Comparison of ENCODE assay signal across 8 cellular contexts in the genomic region with DNA sequence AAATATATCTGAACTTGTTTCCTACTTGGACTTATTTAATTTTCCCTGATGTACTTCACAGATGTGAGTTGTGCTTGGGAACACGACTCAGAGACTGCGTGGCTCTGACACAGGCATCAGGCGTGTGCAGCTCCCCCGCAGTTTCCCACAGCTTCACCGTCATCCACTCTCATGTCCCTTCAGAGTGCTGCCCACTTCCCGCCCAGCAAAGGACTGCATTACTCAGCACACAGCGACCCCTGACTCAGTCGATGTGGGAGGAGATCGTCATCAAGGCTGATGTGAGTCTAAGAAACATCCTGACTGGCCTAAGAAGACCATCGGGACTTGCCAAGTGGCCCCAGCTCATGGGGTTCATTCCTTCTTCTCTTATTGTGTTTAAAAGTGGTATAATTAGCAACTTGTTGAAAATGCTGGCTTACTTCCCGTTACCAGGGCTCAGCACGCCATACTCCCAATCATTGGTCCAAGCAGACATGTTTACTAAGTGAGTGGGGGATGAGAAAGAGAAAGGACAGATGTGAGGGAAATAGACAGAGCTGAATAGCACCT.
DNase-seq lines count a peak whose midpoint lies in the region; ATAC-seq, FAIRE-seq and TF ChIP-seq lines count a peak whose summit lies in the region.

No MANE protein-coding gene starts in this region.

- FAIRE-seq in urothelium cell line (lab: Jason Lieb, UNC), result no peak

- WGBS in ovary, 3 donors, result 25 to 33% (median 28%) methylated on average over 12 of the region's 12 CpGs

- peak overlapping the region; percentile 72 for H3K27ac ChIP-seq in epithelial cell of prostate
- H3K27ac ChIP-seq in ovary, result no peak overlapping the region

- TF ChIP-seq POLR2A in ovary (IDR thresholded peaks at IDR 0.05), result no peak

- peaks cover 2 to 3% of the 10 kb centered on the region in 2 donors for H3K36me3 Mint-ChIP-seq in CD14-positive monocyte
- H3K36me3 Mint-ChIP-seq in T-helper 2 cell treated with Interferon-gamma antibody and Interleukin-4, amounts not matched to agents 5 μg/mL and 100 μg/mL, for 36 hours (ENCODE audit: low read depth), result peaks cover 14% of the 10 kb centered on the region

- H3K9me3 Mint-ChIP-seq in CD14-positive monocyte, result peaks cover 0 to 3% (median 2%) of the 10 kb centered on the region in 7 donors
- no peaks in the 10 kb centered on the region for H3K9me3 Mint-ChIP-seq in T-helper 2 cell treated with Interferon-gamma antibody and Interleukin-4, amounts not matched to agents 5 μg/mL and 100 μg/mL, for 36 hours

- no peak for TF ChIP-seq CTCF in CD14-positive monocyte (IDR thresholded peaks at IDR 0.05)
- no peak for TF ChIP-seq CTCF in ovary (IDR thresholded peaks at IDR 0.05)

- no peaks in the 10 kb centered on the region for H3K36me3 ChIP-seq in ovary

- no peaks in the 10 kb centered on the region for H3K27me3 ChIP-seq in ovary

- DNase-seq in CD14-positive monocyte (ENCODE audit: low spot score) (peak; percentile 73), epithelial cell of prostate (ENCODE audit: low read depth, low spot score) (peak; percentile 97), ovary (peak; percentile 57 to 74 (median 72)), urothelium cell line (ENCODE audit: low spot score) (peak; percentile 69), HuH-7 (ENCODE audit: low spot score) (no peak)
- peak; percentile 90 for DNase-seq in T-helper 2 cell treated with Interferon-gamma antibody and Interleukin-4, amounts not matched to agents 5 μg/mL and 100 μg/mL, for 36 hours (ENCODE audit: low spot score)

- peaks cover 3% of the 10 kb centered on the region for H3K4me1 ChIP-seq in ovary (ENCODE audit: insufficient read depth)

- TF ChIP-seq EP300 in ovary (IDR thresholded peaks at IDR 0.05), result no peak

- H3K4me1 Mint-ChIP-seq in CD14-positive monocyte, result peaks cover 69% of the 10 kb centered on the region
- peaks cover 33% of the 10 kb centered on the region for H3K4me1 Mint-ChIP-seq in T-helper 2 cell treated with Interferon-gamma antibody and Interleukin-4, amounts not matched to agents 5 μg/mL and 100 μg/mL, for 36 hours (ENCODE audit: low read depth)

- H3K9me3 ChIP-seq in ovary, result no peaks in the 10 kb centered on the region

- intact Hi-C loops in CD14-positive monocyte (cut with micrococcal nuclease), result loop anchor here in 1 of 2 donors (10.0 kb wide), 1 partner anchor 72 kb away; no protein-coding TSS in a partner anchor
- intact Hi-C loops in ovary (cut with DNase I), result no loop called here

- ATAC-seq in GM19467 (IDR thresholded peaks at IDR 0.05; ENCODE audit: unreplicated experiment) (no peak), HG02840 (IDR thresholded peaks at IDR 0.05; ENCODE audit: low FRiP score, unreplicated experiment) (no peak)

- peak overlapping the region in 6 of 7 donors; percentile 18 to 89 (median 73) for H3K27ac Mint-ChIP-seq in CD14-positive monocyte
- peak overlapping the region; percentile 6 for H3K27ac Mint-ChIP-seq in T-helper 2 cell treated with Interferon-gamma antibody and Interleukin-4, amounts not matched to agents 5 μg/mL and 100 μg/mL, for 36 hours

- H3K27me3 Mint-ChIP-seq in CD14-positive monocyte (ENCODE audit: low read depth in 3 of 3), result peaks cover 0 to 2% (median 2%) of the 10 kb centered on the region in 3 donors
- H3K27me3 Mint-ChIP-seq in T-helper 2 cell treated with Interferon-gamma antibody and Interleukin-4, amounts not matched to agents 5 μg/mL and 100 μg/mL, for 36 hours (ENCODE audit: low read depth), result no peaks in the 10 kb centered on the region

- no peak overlapping the region for H3K4me3 ChIP-seq in ovary

- no peak overlapping the region for H3K4me3 Mint-ChIP-seq in CD14-positive monocyte
- peak overlapping the region; percentile 33 for H3K4me3 Mint-ChIP-seq in T-helper 2 cell treated with Interferon-gamma antibody and Interleukin-4, amounts not matched to agents 5 μg/mL and 100 μg/mL, for 36 hours
